1 cellular context compared by ENCODE assay signal in the genomic region with DNA sequence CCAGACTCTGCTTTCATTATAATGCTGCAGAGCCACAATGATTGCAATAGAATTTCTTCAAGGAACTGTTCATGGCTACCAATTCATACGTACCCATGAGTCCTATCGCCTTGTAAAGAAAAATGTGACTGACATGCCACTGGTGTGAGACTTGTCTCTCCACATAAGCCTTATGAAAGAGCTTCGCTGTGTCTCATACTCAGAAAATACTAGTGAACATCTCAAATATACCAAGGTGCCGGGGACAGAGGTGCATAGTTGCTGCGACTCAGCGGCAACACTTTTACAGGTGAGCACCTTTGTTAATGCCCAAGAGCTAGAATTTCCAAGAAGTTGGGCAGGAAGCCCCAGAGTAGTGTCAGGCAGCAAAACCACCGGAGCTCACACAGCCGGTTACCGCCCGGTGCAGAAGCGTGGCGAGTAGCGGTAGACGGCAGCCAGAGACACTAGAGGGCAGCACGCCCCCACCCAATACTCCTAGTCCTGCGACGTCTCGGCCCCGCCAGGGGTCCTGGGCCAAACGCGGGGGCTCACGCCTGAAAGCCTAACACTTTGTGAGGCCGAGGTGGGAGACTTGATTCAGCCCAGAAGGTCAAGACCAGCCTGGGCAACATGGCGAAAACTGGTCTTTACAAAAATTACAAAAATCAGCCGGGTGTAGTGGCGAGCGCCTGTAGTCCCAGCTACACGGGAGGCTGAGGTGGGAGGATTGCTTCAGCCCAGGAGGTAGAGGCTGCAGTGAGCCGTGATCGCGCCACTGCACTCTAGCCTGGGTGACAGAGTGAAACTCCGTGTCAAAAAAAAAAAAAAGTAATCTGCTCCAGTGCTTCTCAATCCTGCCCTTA.
TF ChIP-seq lines count a peak whose summit lies in the region.

No MANE protein-coding gene starts in this region.

TF ChIP-seq in H1, 55 proteins besides CTCF, POLR2A, EP300 and RAD21:
- TF ChIP-seq, protein P1, sequence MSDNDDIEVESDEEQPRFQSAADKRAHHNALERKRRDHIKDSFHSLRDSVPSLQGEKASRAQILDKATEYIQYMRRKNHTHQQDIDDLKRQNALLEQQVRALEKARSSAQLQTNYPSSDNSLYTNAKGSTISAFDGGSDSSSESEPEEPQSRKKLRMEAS (IDR thresholded peaks at IDR 0.05), result peak; percentile 52; the same call in 1 of the 2 replicates
- TF ChIP-seq KDM1A (IDR thresholded peaks at IDR 0.05; ENCODE audit: borderline replicate concordance, low read length) (0 out of 2 replicates have a peak, but pooled peaks have one; percentile 47), SIN3A (conservative IDR thresholded peaks at IDR 0.05 in 1 of 2, IDR thresholded peaks at IDR 0.05 in 1 of 2; ENCODE audit: low read depth in 1 of 2, low read length in 2 of 2) (peak in 1 of 2 experiments; percentile 43; a peak in 1 of 4 replicates)
